Comparison of ENCODE assay signal across 2 cellular contexts in genomic region chr6:131851049-131851769, GRCh38.
TF ChIP-seq lines count a peak whose summit lies in the region.

No MANE protein-coding gene starts in this region.

TF ChIP-seq in HEK293, 187 proteins besides CTCF, POLR2A, EP300 and RAD21:
- TF ChIP-seq ZNF433 (tag by site-specific recombination; IDR thresholded peaks at IDR 0.05; ENCODE audit: low read depth) = no peak
- 0 out of 2 replicates have a peak, but pooled peaks have one; percentile 47 for TF ChIP-seq ZNF449 (tag by site-specific recombination; IDR thresholded peaks at IDR 0.05)

TF ChIP-seq in HepG2, 621 proteins besides CTCF, POLR2A, EP300 and RAD21:
- no peak for TF ChIP-seq ZNF17 (CRISPR knock-in tag; IDR thresholded peaks at IDR 0.05)
- no peak for TF ChIP-seq ZBTB42 (CRISPR knock-in tag; IDR thresholded peaks at IDR 0.05)
- no peak for TF ChIP-seq MEIS1 (CRISPR knock-in tag; IDR thresholded peaks at IDR 0.05; ENCODE audit: borderline replicate concordance)
- 0 out of 2 replicates have a peak, but pooled peaks have one; percentile 40 for TF ChIP-seq ZBTB33 (CRISPR knock-in tag; IDR thresholded peaks at IDR 0.05)
